Comparison of ENCODE assay signal across 8 cellular contexts in genomic region chr6:122789862-122790739, GRCh38. TPM values are rescaled to one million over a fixed set of nuclear protein-coding genes. Genes with fewer than 3 reads are reported as not detected.
DNase-seq lines count a peak whose midpoint lies in the region; ATAC-seq, FAIRE-seq and TF ChIP-seq lines count a peak whose summit lies in the region.

No MANE protein-coding gene starts in this region.

- no peaks in the 10 kb centered on the region for H3K27me3 ChIP-seq in pancreas

- H3K4me3 Mint-ChIP-seq in activated T-helper 1 cell treated with anti-CD3 and anti-CD28 coated beads, Interleukin-12 subunit alpha, Interleukin-12 subunit beta, Interleukin-2, Interleukin-4 antibody, amounts not matched to agents 30 ng/mL and 10 ng/mL and 1 ng/mL, durations not matched to agents 14 hours and 24 hours and 36 hours, result peak overlapping the region; percentile 91

- peak overlapping the region; percentile 47 to 83 (median 66) for H3K4me3 ChIP-seq in pancreas

- in situ Hi-C loops in GM13976 (cut with MboI; ENCODE audit: low sequenced_read_pairs, unreplicated experiment), result no loop called here

- TF ChIP-seq CTCF in GM13976 (IDR thresholded peaks at IDR 0.05; ENCODE audit: borderline replicate concordance, control extremely low read depth, extremely low read depth, insufficient read depth, missing control alignments) (no peak), pancreas (IDR thresholded peaks at IDR 0.05) (no peak)

- peaks cover 23% of the 10 kb centered on the region for H3K4me1 Mint-ChIP-seq in activated T-helper 1 cell treated with anti-CD3 and anti-CD28 coated beads, Interleukin-12 subunit alpha, Interleukin-12 subunit beta, Interleukin-2, Interleukin-4 antibody, amounts not matched to agents 30 ng/mL and 10 ng/mL and 1 ng/mL, durations not matched to agents 14 hours and 24 hours and 36 hours (ENCODE audit: low read depth)

- H3K27me3 Mint-ChIP-seq in activated T-helper 1 cell treated with anti-CD3 and anti-CD28 coated beads, Interleukin-12 subunit alpha, Interleukin-12 subunit beta, Interleukin-2, Interleukin-4 antibody, amounts not matched to agents 30 ng/mL and 10 ng/mL and 1 ng/mL, durations not matched to agents 14 hours and 24 hours and 36 hours (ENCODE audit: insufficient read depth), result peaks cover 59% of the 10 kb centered on the region

- peak overlapping the region; percentile 71 for H3K27ac Mint-ChIP-seq in activated T-helper 1 cell treated with anti-CD3 and anti-CD28 coated beads, Interleukin-12 subunit alpha, Interleukin-12 subunit beta, Interleukin-2, Interleukin-4 antibody, amounts not matched to agents 30 ng/mL and 10 ng/mL and 1 ng/mL, durations not matched to agents 14 hours and 24 hours and 36 hours

- DNase-seq in 8988T (peak; percentile 16), GM13976 (ENCODE audit: low spot score) (peak; percentile 51), NCI-H146 treated with DMSO at 0.1 percent for 48 hours (lab: John Stamatoyannopoulos, UW; ENCODE audit: unreplicated experiment) (peak; percentile 82), Right ventricle myocardium superior (peak; percentile 41), pancreas (peak in 3 of 6 donors; percentile 41 to 70 (median 44)), AG08396 (ENCODE audit: low spot score) (no peak)
- DNase-seq in activated T-helper 1 cell treated with anti-CD3 and anti-CD28 coated beads, Interleukin-12 subunit alpha, Interleukin-12 subunit beta, Interleukin-2, Interleukin-4 antibody, amounts not matched to agents 30 ng/mL and 10 ng/mL and 1 ng/mL, durations not matched to agents 14 hours and 24 hours and 36 hours (ENCODE audit: low spot score), result peak; percentile 9

- H3K4me1 ChIP-seq in pancreas, result peaks cover 15 to 39% (median 38%) of the 10 kb centered on the region in 3 donors

- intact Hi-C loops in activated T-helper 1 cell treated with anti-CD3 and anti-CD28 coated beads, Interleukin-12 subunit alpha, Interleukin-12 subunit beta, Interleukin-2, Interleukin-4 antibody, amounts not matched to agents 30 ng/mL and 10 ng/mL and 1 ng/mL, durations not matched to agents 14 hours and 24 hours and 36 hours (cut with micrococcal nuclease), result loop anchor here (1.0 to 5.0 kb wide), 4 partner anchors 8 to 183 kb away; no protein-coding TSS in a partner anchor
- intact Hi-C loops in Right ventricle myocardium superior (cut with DNase I) (no loop called here), pancreas (cut with DNase I) (loop anchor here in 1 of 3 donors (10.0 kb wide), 1 partner anchor 55 kb away; no protein-coding TSS in a partner anchor)

- H3K9me3 Mint-ChIP-seq in activated T-helper 1 cell treated with anti-CD3 and anti-CD28 coated beads, Interleukin-12 subunit alpha, Interleukin-12 subunit beta, Interleukin-2, Interleukin-4 antibody, amounts not matched to agents 30 ng/mL and 10 ng/mL and 1 ng/mL, durations not matched to agents 14 hours and 24 hours and 36 hours, result no peaks in the 10 kb centered on the region

- no peak for FAIRE-seq in pancreas (lab: Jason Lieb, UNC)

- ATAC-seq in HG02763 (IDR thresholded peaks at IDR 0.05; ENCODE audit: unreplicated experiment), result peak; percentile 38
- peak; percentile 52 for ATAC-seq in Right ventricle myocardium superior (ENCODE audit: poor library complexity)
- peak; percentile 43 to 59 (median 48) for ATAC-seq in pancreas

- no peaks in the 10 kb centered on the region for H3K36me3 ChIP-seq in pancreas

- peak overlapping the region; percentile 99 to 100 (median 99) for H3K27ac ChIP-seq in pancreas

- no peaks in the 10 kb centered on the region for H3K36me3 Mint-ChIP-seq in activated T-helper 1 cell treated with anti-CD3 and anti-CD28 coated beads, Interleukin-12 subunit alpha, Interleukin-12 subunit beta, Interleukin-2, Interleukin-4 antibody, amounts not matched to agents 30 ng/mL and 10 ng/mL and 1 ng/mL, durations not matched to agents 14 hours and 24 hours and 36 hours (ENCODE audit: low read depth)

- no peaks in the 10 kb centered on the region for H3K9me3 ChIP-seq in pancreas

- WGBS in pancreas, 2 donors, result 3% methylated on average over 27 of the region's 27 CpGs

RNA-seq across cellular contexts. Expression of gene SMPDL3A, which starts 1.0 kb away (rescaled TPM):
- 0.47 and 0.64 TPM in 2 replicates for total RNA-seq in activated T-helper 1 cell treated with anti-CD3 and anti-CD28 coated beads, Interleukin-12 subunit alpha, Interleukin-12 subunit beta, Interleukin-2, Interleukin-4 antibody, amounts not matched to agents 30 ng/mL and 10 ng/mL and 1 ng/mL, durations not matched to agents 14 hours and 24 hours and 36 hours
- total RNA-seq in Right ventricle myocardium superior (3.7 TPM), pancreas (10 to 100 TPM in 4 of 6 donors, 1 to 10 TPM in 2; 8.7 to 12.6 (median 10.6) TPM)
- 10 to 100 TPM in 1 of 2 donors, 1 to 10 TPM in 1; 7.4 to 19.8 TPM for polyA plus RNA-seq in pancreas

RNA-seq across cellular contexts. Expression of gene FABP7, which starts 10.6 kb away (rescaled TPM):
- not detected in 2 replicates for total RNA-seq in activated T-helper 1 cell treated with anti-CD3 and anti-CD28 coated beads, Interleukin-12 subunit alpha, Interleukin-12 subunit beta, Interleukin-2, Interleukin-4 antibody, amounts not matched to agents 30 ng/mL and 10 ng/mL and 1 ng/mL, durations not matched to agents 14 hours and 24 hours and 36 hours
- total RNA-seq in Right ventricle myocardium superior, result not detected
- not detected for total RNA-seq in pancreas
- not detected for polyA plus RNA-seq in pancreas
